19 cellular contexts compared by ENCODE assay signal in genomic region chr3:172060234-172060633, GRCh38. TPM values are rescaled to one million over a fixed set of nuclear protein-coding genes. Genes with fewer than 3 reads are reported as not detected.
A peak's percentile ranks its signal among the peaks of the same experiment; 100 is the strongest.
DNase-seq lines count a peak whose midpoint lies in the region; ATAC-seq and TF ChIP-seq lines count a peak whose summit lies in the region.
"Had no signal": no experiment of that assay in that cellular context is flagged by ENCODE, and none has a peak within 500 bp of the region (broad histone marks: within the 10 kb centered on the region; RNA-seq: fewer than 3 reads in every experiment).

No MANE protein-coding gene starts in this region.

- peaks cover 73% of the 10 kb centered on the region for H3F3A ChIP-seq in PC-9 (ENCODE audit: insufficient read depth, low read depth)

- peak overlapping the region in 2 of 3 experiments; percentile 9 to 26 for H3K27ac Mint-ChIP-seq in nephron
- no peak overlapping the region for H3K27ac Mint-ChIP-seq in activated T-helper 17 cell treated with anti-CD3 and anti-CD28 coated beads, Interleukin-2, amount 50 U/mL, for 72 hours

- H3K4me3 Mint-ChIP-seq in nephron, result no peak overlapping the region
- H3K4me3 Mint-ChIP-seq in activated T-helper 17 cell treated with anti-CD3 and anti-CD28 coated beads, Interleukin-2, amount 50 U/mL, for 72 hours, result no peak overlapping the region
- H3K4me3 Mint-ChIP-seq: CD8-positive, alpha-beta memory T cell had no signal

- H3K79me2 ChIP-seq in ACC112 (ENCODE audit: control insufficient read depth, insufficient read depth, low read length, unreplicated experiment) (peaks cover 96% of the 10 kb centered on the region), PC-9 (ENCODE audit: low read depth) (peaks cover 100% of the 10 kb centered on the region), hepatocyte (peaks cover 92% of the 10 kb centered on the region)

- H3K9me3 ChIP-seq in PC-9 (ENCODE audit: insufficient read depth, low read depth), result no peaks in the 10 kb centered on the region
- no peaks in the 10 kb centered on the region for H3K9me3 ChIP-seq in hepatocyte (ENCODE audit: low read depth)
- no peaks in the 10 kb centered on the region for H3K9me3 ChIP-seq in left lung
- H3K9me3 ChIP-seq in BE2C, result no peaks in the 10 kb centered on the region

- H3K36me3 ChIP-seq in ACC112 (ENCODE audit: insufficient read depth, low read length) (peaks cover 29% of the 10 kb centered on the region), PC-9 (ENCODE audit: low read depth) (peaks cover 72% of the 10 kb centered on the region), hepatocyte (replicated peaks; ENCODE audit: insufficient read depth, low read depth) (no peaks in the 10 kb centered on the region), left lung (peaks cover 0 to 4% of the 10 kb centered on the region in 2 donors), BE2C (no peaks in the 10 kb centered on the region)

- POLR2A ChIA-PET in PC-9 (lab: Charles Lee; ENCODE audit: unreplicated experiment), result no interaction called here

- intact Hi-C loops in PC-9 (cut with micrococcal nuclease; ENCODE audit: unreplicated experiment) (no loop called here), left lung (cut with DNase I) (no loop called here)

- H3K27me3 ChIP-seq in ACC112 (ENCODE audit: insufficient read depth, low read length) (no peaks in the 10 kb centered on the region), PC-9 (ENCODE audit: insufficient read depth, low read depth) (no peaks in the 10 kb centered on the region), hepatocyte (no peaks in the 10 kb centered on the region), left lung (no peaks in the 10 kb centered on the region), BE2C (no peaks in the 10 kb centered on the region)
- H3K27me3 ChIP-seq: BLaER1 had no signal

- H3K4me2 ChIP-seq in PC-9 (no peak overlapping the region), hepatocyte (no peak overlapping the region)
- H3K4me2 ChIP-seq: BLaER1 had no signal

- H2AFZ ChIP-seq in ACC112 (ENCODE audit: low read length, unreplicated experiment) (no peak overlapping the region), PC-9 (no peak overlapping the region), hepatocyte (no peak overlapping the region)

- WGBS in hepatocyte (ENCODE audit: low lambda C conversion rate, missing lambda C conversion rate), result 86% methylated on average over 1 of the region's 1 CpG

- H3K4me3 ChIP-seq in ACC112 (ENCODE audit: low read depth, low read length) (no peak overlapping the region), PC-9 (no peak overlapping the region), hepatocyte (no peak overlapping the region), left lung (no peak overlapping the region), BE2C (ENCODE audit: low read depth, low read length) (no peak overlapping the region)
- H3K4me3 ChIP-seq: BLaER1, SK-N-MC had no signal

- no peaks in the 10 kb centered on the region for H3K9me3 Mint-ChIP-seq in nephron
- no peaks in the 10 kb centered on the region for H3K9me3 Mint-ChIP-seq in activated T-helper 17 cell treated with anti-CD3 and anti-CD28 coated beads, Interleukin-2, amount 50 U/mL, for 72 hours
- H3K9me3 Mint-ChIP-seq: CD8-positive, alpha-beta memory T cell had no signal

- H3K27me3 Mint-ChIP-seq in nephron (ENCODE audit: low read depth), result no peaks in the 10 kb centered on the region
- no peaks in the 10 kb centered on the region for H3K27me3 Mint-ChIP-seq in activated T-helper 17 cell treated with anti-CD3 and anti-CD28 coated beads, Interleukin-2, amount 50 U/mL, for 72 hours
- H3K27me3 Mint-ChIP-seq: CD8-positive, alpha-beta memory T cell had no signal

- H4K20me1 ChIP-seq in PC-9 (ENCODE audit: insufficient read depth), result peaks cover 99% of the 10 kb centered on the region
- H4K20me1 ChIP-seq in hepatocyte (ENCODE audit: insufficient read depth, poor library complexity, severe bottlenecking), result peaks cover 92% of the 10 kb centered on the region

- DNase-seq in PC-9 (no peak), hepatocyte (ENCODE audit: low spot score) (no peak), left lung (no peak), BE2C (no peak)
- no peak for DNase-seq in stimulated activated CD4-positive, alpha-beta T cell treated with anti-CD3 and anti-CD28 coated beads, Interleukin-1b, Interleukin-23, amount 100 ng/mL, for 48 hours
- DNase-seq: 8988T; CD8-positive, alpha-beta memory T cell; GOT3; NCI-H1436 treated with DMSO at 0.1 percent for 48 hours; NCI-H2029 treated with DMSO at 0.1 percent for 48 hours; NCI-H2171; NCI-H69; SHP77 had no signal

- H3K27ac ChIP-seq in ACC112 (ENCODE audit: low read depth, low read length) (peak overlapping the region; percentile 62), PC-9 (peak overlapping the region; percentile 8), hepatocyte (peak overlapping the region; percentile 4), left lung (peak overlapping the region in 1 of 2 donors; percentile 7)
- H3K27ac ChIP-seq: BLaER1, SK-N-MC had no signal

- BruUV-seq in PC-9 (replicated peaks; lab: Mats Ljungman, UMichigan), result no TSS peak

- no peak for TF ChIP-seq CTCF in PC-9 (conservative IDR thresholded peaks at IDR 0.05)
- TF ChIP-seq CTCF in hepatocyte (IDR thresholded peaks at IDR 0.05; ENCODE audit: poor library complexity), result no peak
- TF ChIP-seq CTCF in nephron (IDR thresholded peaks at IDR 0.05; ENCODE audit: unreplicated experiment in 3 of 3), result no peak
- no peak for TF ChIP-seq CTCF in left lung (IDR thresholded peaks at IDR 0.05)
- TF ChIP-seq CTCF in BE2C (IDR thresholded peaks at IDR 0.05; ENCODE audit: low read depth, low read length), result no peak

- H3K4me1 Mint-ChIP-seq in nephron, result peaks cover 60% of the 10 kb centered on the region
- peaks cover 19% of the 10 kb centered on the region for H3K4me1 Mint-ChIP-seq in activated T-helper 17 cell treated with anti-CD3 and anti-CD28 coated beads, Interleukin-2, amount 50 U/mL, for 72 hours

- no peak for ATAC-seq in left lung
- no peak for ATAC-seq in activated T-helper 17 cell treated with anti-CD3 and anti-CD28 coated beads, Interleukin-2, amount 50 U/mL, for 72 hours (replicated peaks)
- ATAC-seq: HCT116 had no signal

- peaks cover 81% of the 10 kb centered on the region for H3K4me1 ChIP-seq in ACC112 (ENCODE audit: control insufficient read depth, insufficient read depth, low read length, unreplicated experiment)
- H3K4me1 ChIP-seq in PC-9 (replicated peaks; ENCODE audit: insufficient read depth), result peaks cover 29% of the 10 kb centered on the region
- H3K4me1 ChIP-seq in hepatocyte (ENCODE audit: insufficient read depth), result peaks cover 15% of the 10 kb centered on the region
- H3K4me1 ChIP-seq in left lung, result peaks cover 46 to 99% of the 10 kb centered on the region in 2 donors
- H3K4me1 ChIP-seq in BE2C, result peaks cover 28% of the 10 kb centered on the region

- H3K9me2 ChIP-seq in PC-9 (ENCODE audit: insufficient read depth) (no peaks in the 10 kb centered on the region), hepatocyte (replicated peaks; ENCODE audit: insufficient read depth) (no peaks in the 10 kb centered on the region)

- CTCF ChIA-PET in PC-9 (lab: Charles Lee), result interaction anchor here (0.6 kb wide), 1 partner anchor 690 kb away, joined by 3 read pairs; the partner anchor contains the start of gene ECT2

- peaks cover 33% of the 10 kb centered on the region for H3K36me3 Mint-ChIP-seq in nephron (ENCODE audit: low read depth)
- peaks cover 21% of the 10 kb centered on the region for H3K36me3 Mint-ChIP-seq in activated T-helper 17 cell treated with anti-CD3 and anti-CD28 coated beads, Interleukin-2, amount 50 U/mL, for 72 hours (ENCODE audit: low read depth)

RNA-seq across cellular contexts. Expression of gene FNDC3B, which starts 20.9 kb away (rescaled TPM):
- total RNA-seq in PC-9 (2021) (79.4 and 106 TPM in 2 replicates), hepatocyte (91.9 and 113 TPM in 2 replicates), left lung (100 to 1,000 TPM; 182 to 185 TPM)
- 61.2 and 66.3 TPM in 2 replicates for polyA plus RNA-seq in hepatocyte
- total RNA-seq in activated T-helper 17 cell treated with anti-CD3 and anti-CD28 coated beads, Interleukin-2, amount 50 U/mL, for 72 hours, result 10 to 100 TPM; 17.6 to 17.9 TPM
- polyA plus RNA-seq in BE2C (2012; ENCODE audit: insufficient read depth, insufficient read length, low read depth), result 12.6 TPM
